20 cellular contexts compared by ENCODE assay signal in genomic region chr4:48854395-48854683, GRCh38. TPM values are rescaled to one million over a fixed set of nuclear protein-coding genes. Genes with fewer than 3 reads are reported as not detected.
DNase-seq lines count a peak whose midpoint lies in the region; ATAC-seq and TF ChIP-seq lines count a peak whose summit lies in the region.
"Had no signal": no experiment of that assay in that cellular context is flagged by ENCODE, and none has a peak within 500 bp of the region (broad histone marks: within the 10 kb centered on the region; RNA-seq: fewer than 3 reads in every experiment).

No MANE protein-coding gene starts in this region.

- no peaks in the 10 kb centered on the region for H3K9me3 Mint-ChIP-seq in brain

- WGBS in testis, 2 donors = 83 to 94% methylated on average over 1 of the region's 1 CpG

- DNase-seq in cardiac muscle cell (ENCODE audit: low read depth in 1 of 2, low spot score in 1 of 2) = no peak
- DNase-seq in left ventricle myocardium inferior = no peak
- no peak for DNase-seq in T-helper 17 cell
- no peak for DNase-seq in testis
- DNase-seq: DMS53, GDM1, Kasumi-1, NCI-H1417, NCI-H1694 treated with DMSO at 0.1 percent for 48 hours, NCI-H2081 treated with DMSO at 0.1 percent for 48 hours, NCI-H446 treated with DMSO at 0.1 percent for 48 hours, NCI-H526 treated with DMSO at 0.1 percent for 48 hours, PC-9, RPMI8226, SHP77, SK-N-SH had no signal

- peaks cover 3% of the 10 kb centered on the region for H3K36me3 Mint-ChIP-seq in T-helper 17 cell (ENCODE audit: low read depth)
- H3K36me3 Mint-ChIP-seq in brain = peaks cover 80% of the 10 kb centered on the region

- no peaks in the 10 kb centered on the region for H3K27me3 ChIP-seq in cardiac muscle cell
- H3K27me3 ChIP-seq in left ventricle myocardium inferior (ENCODE audit: low read depth) = no peaks in the 10 kb centered on the region
- H3K27me3 ChIP-seq in testis = no peaks in the 10 kb centered on the region

- H3K27ac ChIP-seq in cardiac muscle cell (peak overlapping the region; percentile 34), left ventricle myocardium inferior (replicated peaks) (no peak overlapping the region), testis (no peak overlapping the region)
- H3K27ac ChIP-seq: C4-2B, PC-9 had no signal

- ATAC-seq in T-helper 17 cell = no peak
- no peak for ATAC-seq in GM21825 (IDR thresholded peaks at IDR 0.05; ENCODE audit: unreplicated experiment)
- ATAC-seq in GM19397 (IDR thresholded peaks at IDR 0.05; ENCODE audit: unreplicated experiment) = no peak

- no peak for TF ChIP-seq POLR2A in testis (IDR thresholded peaks at IDR 0.05)

- no peaks in the 10 kb centered on the region for H3K27me3 Mint-ChIP-seq in T-helper 17 cell
- no peaks in the 10 kb centered on the region for H3K27me3 Mint-ChIP-seq in brain

- H3K4me1 ChIP-seq in cardiac muscle cell (ENCODE audit: low read depth) = no peaks in the 10 kb centered on the region
- no peaks in the 10 kb centered on the region for H3K4me1 ChIP-seq in left ventricle myocardium inferior
- no peaks in the 10 kb centered on the region for H3K4me1 ChIP-seq in testis

- H3K4me1 Mint-ChIP-seq in T-helper 17 cell (peaks cover 3% of the 10 kb centered on the region), brain (no peaks in the 10 kb centered on the region)

- H3K27ac Mint-ChIP-seq in T-helper 17 cell (peak overlapping the region; percentile 82), brain (peak overlapping the region in 3 of 5 experiments; percentile 42 to 58 (median 51))

- H3K36me3 ChIP-seq in cardiac muscle cell (peaks cover 67% of the 10 kb centered on the region), left ventricle myocardium inferior (peaks cover 87% of the 10 kb centered on the region), testis (ENCODE audit: low read depth, missing control alignments) (no peaks in the 10 kb centered on the region)

- H3K4me3 Mint-ChIP-seq in T-helper 17 cell (no peak overlapping the region), brain (no peak overlapping the region)

- no peaks in the 10 kb centered on the region for H3K9me3 ChIP-seq in cardiac muscle cell (ENCODE audit: low read depth)
- no peaks in the 10 kb centered on the region for H3K9me3 ChIP-seq in left ventricle myocardium inferior (replicated peaks)
- H3K9me3 ChIP-seq in T-helper 17 cell (ENCODE audit: control insufficient read depth, low read length, poor library complexity, severe bottlenecking) = no peaks in the 10 kb centered on the region
- H3K9me3 ChIP-seq in testis = no peaks in the 10 kb centered on the region
- H3K9me3 ChIP-seq: SK-N-SH had no signal

- TF ChIP-seq CTCF in cardiac muscle cell (IDR thresholded peaks at IDR 0.05; ENCODE audit: low read depth, low read length) (no peak), left ventricle myocardium inferior (IDR thresholded peaks at IDR 0.05; ENCODE audit: borderline replicate concordance) (no peak), brain (conservative IDR thresholded peaks at IDR 0.05) (no peak), testis (IDR thresholded peaks at IDR 0.05) (no peak)

- intact Hi-C loops in left ventricle myocardium inferior (cut with micrococcal nuclease) (no loop called here), testis (cut with DNase I; ENCODE audit: low total_unique reads) (no loop called here)

- H3K4me3 ChIP-seq in cardiac muscle cell = no peak overlapping the region
- no peak overlapping the region for H3K4me3 ChIP-seq in left ventricle myocardium inferior
- H3K4me3 ChIP-seq in testis = no peak overlapping the region
- H3K4me3 ChIP-seq: PC-9 had no signal

RNA-seq across cellular contexts. Expression of gene OCIAD1, which starts 23.5 kb away (rescaled TPM):
- total RNA-seq in cardiac muscle cell (108 and 118 TPM in 2 replicates), left ventricle myocardium inferior (129 TPM), T-helper 17 cell (10 to 100 TPM; 76.1 to 78.8 TPM), testis (100 to 1,000 TPM; 112 to 126 TPM)
- polyA plus RNA-seq in cardiac muscle cell (193 and 195 TPM in 2 replicates), brain (ENCODE audit: insufficient read depth, low read depth, low replicate concordance) (174 TPM), testis (ENCODE audit: insufficient read depth, low read depth, low replicate concordance) (141 TPM)

RNA-seq across cellular contexts. Expression of gene OCIAD2, which starts 52.2 kb away (rescaled TPM):
- total RNA-seq in cardiac muscle cell (14.5 and 20.0 TPM in 2 replicates), left ventricle myocardium inferior (16.9 TPM), T-helper 17 cell (10 to 100 TPM; 54.1 to 61.9 TPM), testis (10 to 100 TPM; 12.9 to 15.9 TPM)
- polyA plus RNA-seq in cardiac muscle cell (87.3 and 88.0 TPM in 2 replicates), brain (ENCODE audit: insufficient read depth, low read depth, low replicate concordance) (201 TPM), testis (ENCODE audit: insufficient read depth, low read depth, low replicate concordance) (26.5 TPM)
